1 cellular context compared by ENCODE assay signal in genomic region chr5:132417889-132418432, GRCh38.
TF ChIP-seq lines count a peak whose summit lies in the region.

No MANE protein-coding gene starts in this region.

TF ChIP-seq in GM23338, 12 proteins besides CTCF, POLR2A, EP300 and RAD21 (continued from another document):
- no peak for TF ChIP-seq ZNF462 (CRISPR knock-in tag; IDR thresholded peaks at IDR 0.05)
